1 cellular context compared by ENCODE assay signal in the genomic region with DNA sequence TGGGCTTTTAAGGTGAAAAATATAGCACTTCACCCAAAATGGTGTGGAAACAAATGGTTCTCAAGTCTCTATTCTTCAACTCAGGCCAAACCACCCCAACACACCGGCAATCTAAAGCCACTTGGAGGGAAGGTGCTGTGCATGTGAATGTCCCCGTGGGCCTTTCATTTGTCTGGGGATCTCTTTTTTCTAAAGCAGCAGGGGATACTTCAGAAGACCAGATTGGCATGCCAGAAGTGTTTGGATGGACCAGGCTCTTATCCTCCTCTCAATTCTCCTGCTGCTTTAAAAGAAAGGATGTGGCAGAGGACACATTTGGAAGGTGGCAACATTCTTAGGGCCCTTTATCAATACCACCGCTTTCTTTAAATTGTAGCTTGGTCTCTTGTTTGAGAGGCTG.
TF ChIP-seq lines count a peak whose summit lies in the region.

No MANE protein-coding gene starts in this region.

TF ChIP-seq in GM23338, 12 proteins besides CTCF, POLR2A, EP300 and RAD21 (continued from another document):
- TF ChIP-seq, protein P1, sequence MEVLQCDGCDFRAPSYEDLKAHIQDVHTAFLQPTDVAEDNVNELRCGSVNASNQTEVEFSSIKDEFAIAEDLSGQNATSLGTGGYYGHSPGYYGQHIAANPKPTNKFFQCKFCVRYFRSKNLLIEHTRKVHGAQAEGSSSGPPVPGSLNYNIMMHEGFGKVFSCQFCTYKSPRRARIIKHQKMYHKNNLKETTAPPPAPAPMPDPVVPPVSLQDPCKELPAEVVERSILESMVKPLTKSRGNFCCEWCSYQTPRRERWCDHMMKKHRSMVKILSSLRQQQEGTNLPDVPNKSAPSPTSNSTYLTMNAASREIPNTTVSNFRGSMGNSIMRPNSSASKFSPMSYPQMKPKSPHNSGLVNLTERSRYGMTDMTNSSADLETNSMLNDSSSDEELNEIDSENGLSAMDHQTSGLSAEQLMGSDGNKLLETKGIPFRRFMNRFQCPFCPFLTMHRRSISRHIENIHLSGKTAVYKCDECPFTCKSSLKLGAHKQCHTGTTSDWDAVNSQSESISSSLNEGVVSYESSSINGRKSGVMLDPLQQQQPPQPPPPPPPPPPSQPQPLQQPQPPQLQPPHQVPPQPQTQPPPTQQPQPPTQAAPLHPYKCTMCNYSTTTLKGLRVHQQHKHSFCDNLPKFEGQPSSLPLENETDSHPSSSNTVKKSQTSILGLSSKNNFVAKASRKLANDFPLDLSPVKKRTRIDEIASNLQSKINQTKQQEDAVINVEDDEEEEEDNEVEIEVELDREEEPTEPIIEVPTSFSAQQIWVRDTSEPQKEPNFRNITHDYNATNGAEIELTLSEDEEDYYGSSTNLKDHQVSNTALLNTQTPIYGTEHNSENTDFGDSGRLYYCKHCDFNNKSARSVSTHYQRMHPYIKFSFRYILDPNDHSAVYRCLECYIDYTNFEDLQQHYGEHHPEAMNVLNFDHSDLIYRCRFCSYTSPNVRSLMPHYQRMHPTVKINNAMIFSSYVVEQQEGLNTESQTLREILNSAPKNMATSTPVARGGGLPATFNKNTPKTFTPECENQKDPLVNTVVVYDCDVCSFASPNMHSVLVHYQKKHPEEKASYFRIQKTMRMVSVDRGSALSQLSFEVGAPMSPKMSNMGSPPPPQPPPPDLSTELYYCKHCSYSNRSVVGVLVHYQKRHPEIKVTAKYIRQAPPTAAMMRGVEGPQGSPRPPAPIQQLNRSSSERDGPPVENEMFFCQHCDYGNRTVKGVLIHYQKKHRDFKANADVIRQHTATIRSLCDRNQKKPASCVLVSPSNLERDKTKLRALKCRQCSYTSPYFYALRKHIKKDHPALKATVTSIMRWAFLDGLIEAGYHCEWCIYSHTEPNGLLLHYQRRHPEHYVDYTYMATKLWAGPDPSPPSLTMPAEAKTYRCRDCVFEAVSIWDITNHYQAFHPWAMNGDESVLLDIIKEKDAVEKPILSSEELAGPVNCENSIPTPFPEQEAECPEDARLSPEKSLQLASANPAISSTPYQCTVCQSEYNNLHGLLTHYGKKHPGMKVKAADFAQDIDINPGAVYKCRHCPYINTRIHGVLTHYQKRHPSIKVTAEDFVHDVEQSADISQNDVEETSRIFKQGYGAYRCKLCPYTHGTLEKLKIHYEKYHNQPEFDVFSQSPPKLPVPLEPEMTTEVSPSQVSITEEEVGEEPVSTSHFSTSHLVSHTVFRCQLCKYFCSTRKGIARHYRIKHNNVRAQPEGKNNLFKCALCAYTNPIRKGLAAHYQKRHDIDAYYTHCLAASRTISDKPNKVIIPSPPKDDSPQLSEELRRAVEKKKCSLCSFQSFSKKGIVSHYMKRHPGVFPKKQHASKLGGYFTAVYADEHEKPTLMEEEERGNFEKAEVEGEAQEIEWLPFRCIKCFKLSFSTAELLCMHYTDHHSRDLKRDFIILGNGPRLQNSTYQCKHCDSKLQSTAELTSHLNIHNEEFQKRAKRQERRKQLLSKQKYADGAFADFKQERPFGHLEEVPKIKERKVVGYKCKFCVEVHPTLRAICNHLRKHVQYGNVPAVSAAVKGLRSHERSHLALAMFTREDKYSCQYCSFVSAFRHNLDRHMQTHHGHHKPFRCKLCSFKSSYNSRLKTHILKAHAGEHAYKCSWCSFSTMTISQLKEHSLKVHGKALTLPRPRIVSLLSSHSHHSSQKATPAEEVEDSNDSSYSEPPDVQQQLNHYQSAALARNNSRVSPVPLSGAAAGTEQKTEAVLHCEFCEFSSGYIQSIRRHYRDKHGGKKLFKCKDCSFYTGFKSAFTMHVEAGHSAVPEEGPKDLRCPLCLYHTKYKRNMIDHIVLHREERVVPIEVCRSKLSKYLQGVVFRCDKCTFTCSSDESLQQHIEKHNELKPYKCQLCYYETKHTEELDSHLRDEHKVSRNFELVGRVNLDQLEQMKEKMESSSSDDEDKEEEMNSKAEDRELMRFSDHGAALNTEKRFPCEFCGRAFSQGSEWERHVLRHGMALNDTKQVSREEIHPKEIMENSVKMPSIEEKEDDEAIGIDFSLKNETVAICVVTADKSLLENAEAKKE (CRISPR knock-in tag; IDR thresholded peaks at IDR 0.05) = peak; percentile 98
- TF ChIP-seq EZH2phosphoT487 (IDR thresholded peaks at IDR 0.05; ENCODE audit: unreplicated experiment) (no peak), CREB1 (CRISPR knock-in tag; IDR thresholded peaks at IDR 0.05; ENCODE audit: low read depth) (no peak), EZH2 (IDR thresholded peaks at IDR 0.05; ENCODE audit: low read depth, unreplicated experiment) (no peak), STAT1 (IDR thresholded peaks at IDR 0.05; ENCODE audit: unreplicated experiment) (no peak), ZNF114 (CRISPR knock-in tag; IDR thresholded peaks at IDR 0.05) (peak; percentile 34; the same call in 1 of the 2 replicates)
- TF ChIP-seq, protein P2, sequence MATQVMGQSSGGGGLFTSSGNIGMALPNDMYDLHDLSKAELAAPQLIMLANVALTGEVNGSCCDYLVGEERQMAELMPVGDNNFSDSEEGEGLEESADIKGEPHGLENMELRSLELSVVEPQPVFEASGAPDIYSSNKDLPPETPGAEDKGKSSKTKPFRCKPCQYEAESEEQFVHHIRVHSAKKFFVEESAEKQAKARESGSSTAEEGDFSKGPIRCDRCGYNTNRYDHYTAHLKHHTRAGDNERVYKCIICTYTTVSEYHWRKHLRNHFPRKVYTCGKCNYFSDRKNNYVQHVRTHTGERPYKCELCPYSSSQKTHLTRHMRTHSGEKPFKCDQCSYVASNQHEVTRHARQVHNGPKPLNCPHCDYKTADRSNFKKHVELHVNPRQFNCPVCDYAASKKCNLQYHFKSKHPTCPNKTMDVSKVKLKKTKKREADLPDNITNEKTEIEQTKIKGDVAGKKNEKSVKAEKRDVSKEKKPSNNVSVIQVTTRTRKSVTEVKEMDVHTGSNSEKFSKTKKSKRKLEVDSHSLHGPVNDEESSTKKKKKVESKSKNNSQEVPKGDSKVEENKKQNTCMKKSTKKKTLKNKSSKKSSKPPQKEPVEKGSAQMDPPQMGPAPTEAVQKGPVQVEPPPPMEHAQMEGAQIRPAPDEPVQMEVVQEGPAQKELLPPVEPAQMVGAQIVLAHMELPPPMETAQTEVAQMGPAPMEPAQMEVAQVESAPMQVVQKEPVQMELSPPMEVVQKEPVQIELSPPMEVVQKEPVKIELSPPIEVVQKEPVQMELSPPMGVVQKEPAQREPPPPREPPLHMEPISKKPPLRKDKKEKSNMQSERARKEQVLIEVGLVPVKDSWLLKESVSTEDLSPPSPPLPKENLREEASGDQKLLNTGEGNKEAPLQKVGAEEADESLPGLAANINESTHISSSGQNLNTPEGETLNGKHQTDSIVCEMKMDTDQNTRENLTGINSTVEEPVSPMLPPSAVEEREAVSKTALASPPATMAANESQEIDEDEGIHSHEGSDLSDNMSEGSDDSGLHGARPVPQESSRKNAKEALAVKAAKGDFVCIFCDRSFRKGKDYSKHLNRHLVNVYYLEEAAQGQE (IDR thresholded peaks at IDR 0.05; ENCODE audit: unreplicated experiment) = no peak
- TF ChIP-seq, protein P3, sequence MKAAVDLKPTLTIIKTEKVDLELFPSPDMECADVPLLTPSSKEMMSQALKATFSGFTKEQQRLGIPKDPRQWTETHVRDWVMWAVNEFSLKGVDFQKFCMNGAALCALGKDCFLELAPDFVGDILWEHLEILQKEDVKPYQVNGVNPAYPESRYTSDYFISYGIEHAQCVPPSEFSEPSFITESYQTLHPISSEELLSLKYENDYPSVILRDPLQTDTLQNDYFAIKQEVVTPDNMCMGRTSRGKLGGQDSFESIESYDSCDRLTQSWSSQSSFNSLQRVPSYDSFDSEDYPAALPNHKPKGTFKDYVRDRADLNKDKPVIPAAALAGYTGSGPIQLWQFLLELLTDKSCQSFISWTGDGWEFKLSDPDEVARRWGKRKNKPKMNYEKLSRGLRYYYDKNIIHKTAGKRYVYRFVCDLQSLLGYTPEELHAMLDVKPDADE (IDR thresholded peaks at IDR 0.05) = no peak
